ENCODE assay signal across 1 cellular context in genomic region chr4:130849985-130850632, GRCh38.
TF ChIP-seq lines count a peak whose summit lies in the region.

No MANE protein-coding gene starts in this region.

TF ChIP-seq in GM23338, 12 proteins besides CTCF, POLR2A, EP300 and RAD21 (continued from another document):
- TF ChIP-seq REST (IDR thresholded peaks at IDR 0.05; ENCODE audit: unreplicated experiment), result no peak
- TF ChIP-seq EZH2phosphoT487 (IDR thresholded peaks at IDR 0.05; ENCODE audit: unreplicated experiment), result no peak
- TF ChIP-seq JUNB (IDR thresholded peaks at IDR 0.05; ENCODE audit: unreplicated experiment), result no peak
- no peak for TF ChIP-seq EZH2 (IDR thresholded peaks at IDR 0.05; ENCODE audit: low read depth, unreplicated experiment)
- TF ChIP-seq STAT1 (IDR thresholded peaks at IDR 0.05; ENCODE audit: unreplicated experiment), result no peak
